In the genomic region with DNA sequence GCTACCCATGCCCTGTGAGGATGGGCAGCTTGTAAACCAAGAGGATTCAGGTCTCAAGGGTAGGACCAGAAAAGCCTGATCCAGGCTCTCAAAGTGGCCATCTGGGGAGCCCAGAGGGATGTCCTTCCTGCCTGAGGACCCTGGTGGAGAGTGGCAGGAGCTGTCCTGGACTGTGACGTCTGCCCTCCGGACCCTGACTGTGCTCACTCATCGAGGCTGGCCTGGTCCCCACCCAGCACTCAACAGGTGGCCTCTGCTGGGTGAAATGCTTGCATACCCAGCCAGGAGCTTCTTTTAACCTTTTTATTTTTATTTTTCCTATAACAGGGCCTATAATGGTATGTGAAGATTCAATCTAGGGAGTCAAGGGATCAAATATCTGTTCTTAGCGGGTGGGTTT, we compare ENCODE assay signal across 22 cellular contexts. TPM values are rescaled to one million over a fixed set of nuclear protein-coding genes. Genes with fewer than 3 reads are reported as not detected.
DNase-seq lines count a peak whose midpoint lies in the region; ATAC-seq and TF ChIP-seq lines count a peak whose summit lies in the region.
"Had no signal": no experiment of that assay in that cellular context is flagged by ENCODE, and none has a peak within 500 bp of the region (broad histone marks: within the 10 kb centered on the region; RNA-seq: fewer than 3 reads in every experiment).

No MANE protein-coding gene starts in this region.

- H3K9me3 Mint-ChIP-seq in activated CD4-positive, alpha-beta T cell treated with anti-CD3 and anti-CD28 coated beads, Interleukin-2, amount 10 ng/mL, durations not matched to agents 7 days and 5 days: no peaks in the 10 kb centered on the region
- peaks cover 29% of the 10 kb centered on the region for H3K9me3 Mint-ChIP-seq in Caco-2 (ENCODE audit: unreplicated experiment)
- no peaks in the 10 kb centered on the region for H3K9me3 Mint-ChIP-seq in activated T-helper 17 cell treated with anti-CD3 and anti-CD28 coated beads, Interleukin-2, amount 50 U/mL, for 72 hours
- no peaks in the 10 kb centered on the region for H3K9me3 Mint-ChIP-seq in osteocyte (ENCODE audit: unreplicated experiment)

- no peak overlapping the region for H3K4me3 ChIP-seq in Caco-2 (ENCODE audit: low read depth, low read length)
- H3K4me3 ChIP-seq: K562, MG63, PC-9 had no signal

- H3K27ac Mint-ChIP-seq in activated CD4-positive, alpha-beta T cell treated with anti-CD3 and anti-CD28 coated beads, Interleukin-2, amount 10 ng/mL, durations not matched to agents 7 days and 5 days: peak overlapping the region; percentile 91
- peak overlapping the region; percentile 76 for H3K27ac Mint-ChIP-seq in Caco-2 (ENCODE audit: unreplicated experiment)
- H3K27ac Mint-ChIP-seq in activated T-helper 17 cell treated with anti-CD3 and anti-CD28 coated beads, Interleukin-2, amount 50 U/mL, for 72 hours: no peak overlapping the region
- H3K27ac Mint-ChIP-seq in osteocyte (ENCODE audit: unreplicated experiment): no peak overlapping the region

- in situ Hi-C loops in GM13977 (cut with MboI; ENCODE audit: low pct_unique_long_range_greater_than_20kb, low sequenced_read_pairs, unreplicated experiment): loop anchor here (25.0 kb wide), 1 partner anchor 100 kb away; a partner anchor contains a TSS

- H3K4me1 Mint-ChIP-seq in activated CD4-positive, alpha-beta T cell treated with anti-CD3 and anti-CD28 coated beads, Interleukin-2, amount 10 ng/mL, durations not matched to agents 7 days and 5 days: peaks cover 46% of the 10 kb centered on the region
- peaks cover 40% of the 10 kb centered on the region for H3K4me1 Mint-ChIP-seq in Caco-2 (ENCODE audit: low read depth, unreplicated experiment)
- H3K4me1 Mint-ChIP-seq in activated T-helper 17 cell treated with anti-CD3 and anti-CD28 coated beads, Interleukin-2, amount 50 U/mL, for 72 hours: peaks cover 26% of the 10 kb centered on the region
- H3K4me1 Mint-ChIP-seq in osteocyte (ENCODE audit: unreplicated experiment): no peaks in the 10 kb centered on the region

- no peak for ATAC-seq in activated T-helper 17 cell treated with anti-CD3 and anti-CD28 coated beads, Interleukin-2, amount 50 U/mL, for 72 hours (replicated peaks)
- ATAC-seq in activated CD4-positive, CD25-positive, alpha-beta regulatory T cell treated with anti-CD3 and anti-CD28 coated beads, Interleukin-2, amount 50 U/mL, for 24 hours: no peak
- ATAC-seq: K562 had no signal

- peaks cover 13% of the 10 kb centered on the region for H3K27me3 Mint-ChIP-seq in activated CD4-positive, alpha-beta T cell treated with anti-CD3 and anti-CD28 coated beads, Interleukin-2, amount 10 ng/mL, durations not matched to agents 7 days and 5 days
- H3K27me3 Mint-ChIP-seq in Caco-2 (ENCODE audit: insufficient read depth, unreplicated experiment) (no peaks in the 10 kb centered on the region), osteocyte (ENCODE audit: unreplicated experiment) (peaks cover 72% of the 10 kb centered on the region)
- no peaks in the 10 kb centered on the region for H3K27me3 Mint-ChIP-seq in activated T-helper 17 cell treated with anti-CD3 and anti-CD28 coated beads, Interleukin-2, amount 50 U/mL, for 72 hours

- H3K36me3 Mint-ChIP-seq in activated CD4-positive, alpha-beta T cell treated with anti-CD3 and anti-CD28 coated beads, Interleukin-2, amount 10 ng/mL, durations not matched to agents 7 days and 5 days (ENCODE audit: low read depth): peaks cover 3% of the 10 kb centered on the region
- peaks cover 44% of the 10 kb centered on the region for H3K36me3 Mint-ChIP-seq in Caco-2 (ENCODE audit: insufficient read depth, unreplicated experiment)
- H3K36me3 Mint-ChIP-seq in activated T-helper 17 cell treated with anti-CD3 and anti-CD28 coated beads, Interleukin-2, amount 50 U/mL, for 72 hours (ENCODE audit: low read depth): no peaks in the 10 kb centered on the region
- no peaks in the 10 kb centered on the region for H3K36me3 Mint-ChIP-seq in osteocyte (ENCODE audit: unreplicated experiment)

- 0 out of 2 replicates have a peak, but pooled peaks cover 5% of the 10 kb centered on the region for H3K9me3 ChIP-seq in Caco-2
- H3K9me3 ChIP-seq: MG63 had no signal

- H3K27me3 ChIP-seq in Caco-2 (replicated peaks; ENCODE audit: control insufficient read depth, insufficient read depth, low read length): no peaks in the 10 kb centered on the region
- H3K27me3 ChIP-seq: MG63 had no signal

- intact Hi-C loops in Caco-2 (cut with micrococcal nuclease; ENCODE audit: unreplicated experiment): loop anchor here (5.0 kb wide), 1 partner anchor 335 kb away; a partner anchor contains a TSS

- DNase-seq in activated CD4-positive, alpha-beta T cell treated with anti-CD3 and anti-CD28 coated beads, Interleukin-2, amount 10 ng/mL, durations not matched to agents 7 days and 5 days: no peak
- no peak for DNase-seq in activated CD4-positive, alpha-beta T cell treated with anti-CD3 and anti-CD28 coated beads for 4 hours
- no peak for DNase-seq in Caco-2
- peak; percentile 6 for DNase-seq in osteocyte (ENCODE audit: extremely low spot score, unreplicated experiment)
- DNase-seq in NCI-H2171 treated with DMSO at 0.1 percent for 48 hours (lab: John Stamatoyannopoulos, UW): no peak
- no peak for DNase-seq in GM13977 (ENCODE audit: low spot score)
- DNase-seq: AML-193, C1 segment of cervical spinal cord, DMS79, MG63, NCI-H1048, NCI-H1436, NCI-H187 treated with DMSO at 0.1 percent for 48 hours, NCI-H2227 treated with DMSO at 0.1 percent for 48 hours, NCI-H510A treated with DMSO at 0.1 percent for 48 hours, NCI-H748 treated with DMSO at 0.1 percent for 48 hours, PC-9, RPMI8226, SIG-M5 had no signal

- POLR2A ChIA-PET in activated CD4-positive, alpha-beta T cell treated with anti-CD3 and anti-CD28 coated beads, Interleukin-2, amount 10 ng/mL, durations not matched to agents 7 days and 5 days (lab: Charles Lee): no interaction called here
- POLR2A ChIA-PET in Caco-2 (lab: Charles Lee): interaction anchor here (1.6 kb wide), 1 partner anchor 54 kb away, joined by 6 read pairs; a partner anchor contains a TSS

- CTCF ChIA-PET in activated CD4-positive, alpha-beta T cell treated with anti-CD3 and anti-CD28 coated beads, Interleukin-2, amount 10 ng/mL, durations not matched to agents 7 days and 5 days (lab: Charles Lee): interaction anchor here (0.8 to 1.9 kb wide), 7 partner anchors 14 to 34 kb away, joined by 3 to 7 read pairs (median 3); a partner anchor contains a TSS
- CTCF ChIA-PET in Caco-2 (lab: Charles Lee): interaction anchor here (0.9 to 2.9 kb wide), 4 partner anchors 9 to 25 kb away, joined by 3 to 14 read pairs (median 4); no protein-coding TSS in a partner anchor

- peaks cover 1% of the 10 kb centered on the region for H3K36me3 ChIP-seq in Caco-2 (ENCODE audit: control insufficient read depth, insufficient read depth, low read length)
- H3K36me3 ChIP-seq: MG63 had no signal

- no peak for TF ChIP-seq CTCF in Caco-2 (IDR thresholded peaks at IDR 0.05; ENCODE audit: insufficient read depth in 1 of 2, low read depth in 1 of 2, low read length in 1 of 2, severe bottlenecking in 1 of 2, unreplicated experiment in 1 of 2)
- no peak for TF ChIP-seq CTCF in osteocyte (IDR thresholded peaks at IDR 0.05)
- TF ChIP-seq CTCF in GM13977 (IDR thresholded peaks at IDR 0.05; ENCODE audit: extremely low read depth, insufficient read depth, missing control alignments): no peak

- H3K4me1 ChIP-seq in Caco-2: peaks cover 53% of the 10 kb centered on the region

- no TSS peak for BruUV-seq in Caco-2 (replicated peaks; lab: Mats Ljungman, UMichigan)

- H3K4me3 Mint-ChIP-seq in activated CD4-positive, alpha-beta T cell treated with anti-CD3 and anti-CD28 coated beads, Interleukin-2, amount 10 ng/mL, durations not matched to agents 7 days and 5 days: no peak overlapping the region
- H3K4me3 Mint-ChIP-seq in Caco-2 (ENCODE audit: unreplicated experiment) (no peak overlapping the region), osteocyte (ENCODE audit: unreplicated experiment) (no peak overlapping the region)
- H3K4me3 Mint-ChIP-seq in activated T-helper 17 cell treated with anti-CD3 and anti-CD28 coated beads, Interleukin-2, amount 50 U/mL, for 72 hours: peak overlapping the region; percentile 53

RNA-seq across cellular contexts. Expression of a gene that starts 24.5 kb away (rescaled TPM):
- under 1 TPM; 0.31 to 0.52 TPM for total RNA-seq in activated CD4-positive, alpha-beta T cell treated with anti-CD3 and anti-CD28 coated beads, Interleukin-2, amount 10 ng/mL, durations not matched to agents 7 days and 5 days
- total RNA-seq in Caco-2 (2022) (119 and 120 TPM in 2 replicates), osteocyte (not detected in 2 replicates)
- total RNA-seq in activated T-helper 17 cell treated with anti-CD3 and anti-CD28 coated beads, Interleukin-2, amount 50 U/mL, for 72 hours: not detected
- total RNA-seq: K562 had no signal

RNA-seq across cellular contexts. Expression of a gene that starts 54.3 kb away (rescaled TPM):
- total RNA-seq in activated CD4-positive, alpha-beta T cell treated with anti-CD3 and anti-CD28 coated beads, Interleukin-2, amount 10 ng/mL, durations not matched to agents 7 days and 5 days: 10 to 100 TPM; 66.3 to 74.2 TPM
- 96.8 and 101 TPM in 2 replicates for total RNA-seq in Caco-2 (2022)
- total RNA-seq in activated T-helper 17 cell treated with anti-CD3 and anti-CD28 coated beads, Interleukin-2, amount 50 U/mL, for 72 hours: 100 to 1,000 TPM in 1 of 2 donors, 10 to 100 TPM in 1; 83.5 to 108 TPM
- 31.8 and 34.7 TPM in 2 replicates for total RNA-seq in osteocyte

Comparison
In these comparisons a context has a peak if more than half of its experiments do, and no peak if none do; other contexts are left out.
1. H3K27ac Mint-ChIP-seq: peak in activated CD4-positive, alpha-beta T cell treated with anti-CD3 and anti-CD28 coated beads, Interleukin-2, amount 10 ng/mL, durations not matched to agents 7 days and 5 days (single experiment) and Caco-2 (single experiment); none in activated T-helper 17 cell treated with anti-CD3 and anti-CD28 coated beads, Interleukin-2, amount 50 U/mL, for 72 hours (single experiment) and osteocyte (single experiment).
2. RNA of a gene that starts 24.5 kb away (total RNA-seq): 119 to 120 TPM in Caco-2; 0.31 to 0.52 TPM in activated CD4-positive, alpha-beta T cell treated with anti-CD3 and anti-CD28 coated beads, Interleukin-2, amount 10 ng/mL, durations not matched to agents 7 days and 5 days, not detected in activated T-helper 17 cell treated with anti-CD3 and anti-CD28 coated beads, Interleukin-2, amount 50 U/mL, for 72 hours and not detected in osteocyte; every median in the first group is over 10 times any median in the second.